In genomic region chr11:118146554-118146953, GRCh38 we compare ENCODE assay signal across 18 cellular contexts. TPM values are rescaled to one million over a fixed set of nuclear protein-coding genes. Genes with fewer than 3 reads are reported as not detected.
A peak's percentile ranks its signal among the peaks of the same experiment; 100 is the strongest.
DNase-seq lines count a peak whose midpoint lies in the region; ATAC-seq and TF ChIP-seq lines count a peak whose summit lies in the region.
"Had no signal": no experiment of that assay in that cellular context is flagged by ENCODE, and none has a peak within 500 bp of the region (broad histone marks: within the 10 kb centered on the region; RNA-seq: fewer than 3 reads in every experiment).

No MANE protein-coding gene starts in this region.

- no peak for TF ChIP-seq POLR2A in HCT116 (IDR thresholded peaks at IDR 0.05; ENCODE audit: borderline replicate concordance, extremely low read depth, insufficient read depth, insufficient read length)
- TF ChIP-seq POLR2A in body of pancreas (IDR thresholded peaks at IDR 0.05), result no peak

- H3K9me2 ChIP-seq in HCT116 (ENCODE audit: insufficient read depth), result no peaks in the 10 kb centered on the region

- no peak overlapping the region for H2AFZ ChIP-seq in HCT116 (ENCODE audit: low read depth, low read length, poor library complexity, severe bottlenecking)

- WGBS in body of pancreas, 2 donors, result 88 to 91% methylated on average over 6 of the region's 6 CpGs

- H3K4me3 Mint-ChIP-seq in T-helper 1 cell treated with Interleukin-12 subunit alpha and Interleukin-12 subunit beta and Interleukin-4 antibody, amounts not matched to agents 30 μg/mL and 1 μg/mL, for 36 hours, result peak overlapping the region; percentile 71
- peak overlapping the region; percentile 80 to 86 (median 82) for H3K4me3 Mint-ChIP-seq in brain
- H3K4me3 Mint-ChIP-seq in nephron, result peak overlapping the region; percentile 82 to 87 (median 83)

- peaks cover 72% of the 10 kb centered on the region for H3K27me3 Mint-ChIP-seq in T-helper 1 cell treated with Interleukin-12 subunit alpha and Interleukin-12 subunit beta and Interleukin-4 antibody, amounts not matched to agents 30 μg/mL and 1 μg/mL, for 36 hours (ENCODE audit: low read depth)
- H3K27me3 Mint-ChIP-seq in brain (peaks cover 65% of the 10 kb centered on the region), nephron (ENCODE audit: low read depth) (peaks cover 85% of the 10 kb centered on the region)

- no peaks in the 10 kb centered on the region for H3K27me3 ChIP-seq in HCT116 (ENCODE audit: insufficient read depth, low read length)
- peaks cover 0 to 3% of the 10 kb centered on the region in 2 donors for H3K27me3 ChIP-seq in body of pancreas

- H3K4me1 Mint-ChIP-seq in T-helper 1 cell treated with Interleukin-12 subunit alpha and Interleukin-12 subunit beta and Interleukin-4 antibody, amounts not matched to agents 30 μg/mL and 1 μg/mL, for 36 hours (ENCODE audit: low read depth), result peaks cover 12% of the 10 kb centered on the region
- H3K4me1 Mint-ChIP-seq in brain (peaks cover 49% of the 10 kb centered on the region), nephron (peaks cover 33% of the 10 kb centered on the region)

- intact Hi-C loops in HCT116 (cut with micrococcal nuclease), result loop anchor here (5.0 kb wide), 1 partner anchor 466 kb away; no protein-coding TSS in a partner anchor
- intact Hi-C loops in body of pancreas (cut with DNase I), result loop anchor here (5.0 kb wide), 1 partner anchor 141 kb away; no protein-coding TSS in a partner anchor

- CTCF ChIA-PET in HCT116 (lab: Charles Lee), result interaction anchor here (1.2 to 1.6 kb wide), 3 partner anchors 10 to 34 kb away, joined by 3 to 6 read pairs (median 4); no protein-coding TSS in a partner anchor
- CTCF ChIA-PET in GM10248 (lab: Yijun Ruan, JAX), result interaction anchor here (1.3 to 7.3 kb wide), 5 partner anchors 9 to 205 kb away, joined by 4 to 83 read pairs (median 5); no protein-coding TSS in a partner anchor

- no peaks in the 10 kb centered on the region for H3K36me3 Mint-ChIP-seq in T-helper 1 cell treated with Interleukin-12 subunit alpha and Interleukin-12 subunit beta and Interleukin-4 antibody, amounts not matched to agents 30 μg/mL and 1 μg/mL, for 36 hours (ENCODE audit: low read depth)
- H3K36me3 Mint-ChIP-seq in brain (no peaks in the 10 kb centered on the region), nephron (ENCODE audit: low read depth) (no peaks in the 10 kb centered on the region)

- H3K36me3 ChIP-seq in HCT116 (ENCODE audit: control insufficient read depth in 1 of 2, insufficient read depth in 2 of 2, low read length in 2 of 2) (no peaks in the 10 kb centered on the region), body of pancreas (replicated peaks in 1 of 2; ENCODE audit: insufficient read depth in 1 of 2, low read depth in 2 of 2) (no peaks in the 10 kb centered on the region)

- peaks cover 0 to 10% of the 10 kb centered on the region in 2 experiments; a peak in 2 of 4 replicates for H3K4me1 ChIP-seq in HCT116 (ENCODE audit: control insufficient read depth in 1 of 2, insufficient read depth in 2 of 2, low read length in 2 of 2)
- H3K4me1 ChIP-seq in body of pancreas, result peaks cover 6% of the 10 kb centered on the region

- H3K9me3 Mint-ChIP-seq in T-helper 1 cell treated with Interleukin-12 subunit alpha and Interleukin-12 subunit beta and Interleukin-4 antibody, amounts not matched to agents 30 μg/mL and 1 μg/mL, for 36 hours, result no peaks in the 10 kb centered on the region
- H3K9me3 Mint-ChIP-seq in brain (no peaks in the 10 kb centered on the region), nephron (no peaks in the 10 kb centered on the region)

- POLR2A ChIA-PET in HCT116 (lab: Charles Lee) (interaction anchor here (1.3 kb wide), 1 partner anchor 10 kb away, joined by 4 read pairs; no protein-coding TSS in a partner anchor), GM10248 (lab: Yijun Ruan, JAX) (no interaction called here)

- RAD21 ChIA-PET in HCT116 (lab: Charles Lee; ENCODE audit: low non-redundant PET in 1 of 2, low total read pairs in 2 of 2, uncharacterized antibody in 2 of 2, unreplicated experiment in 2 of 2), result interaction anchor here in 1 of 2 experiments (0.6 to 1.7 kb wide), 2 partner anchors 25 to 223 kb away, joined by 3 to 6 read pairs; no protein-coding TSS in a partner anchor

- no peaks in the 10 kb centered on the region for H3K79me2 ChIP-seq in HCT116 (ENCODE audit: insufficient read depth, low read length)

- ATAC-seq in HCT116, result no peak
- ATAC-seq in body of pancreas, result no peak

- BruUV-seq in HCT116 (replicated peaks; lab: Mats Ljungman, UMichigan), result no TSS peak

- H3K4me2 ChIP-seq in HCT116 (ENCODE audit: low read length), result peak overlapping the region; percentile 89

- peak overlapping the region; percentile 47 for H3K27ac Mint-ChIP-seq in T-helper 1 cell treated with Interleukin-12 subunit alpha and Interleukin-12 subunit beta and Interleukin-4 antibody, amounts not matched to agents 30 μg/mL and 1 μg/mL, for 36 hours
- H3K27ac Mint-ChIP-seq in brain, result peak overlapping the region in 3 of 5 experiments; percentile 32 to 75 (median 61)
- H3K27ac Mint-ChIP-seq in nephron, result peak overlapping the region in 1 of 3 experiments; percentile 64

- TF ChIP-seq CTCF in HCT116 (IDR thresholded peaks at IDR 0.05 in 2 of 3, conservative IDR thresholded peaks at IDR 0.05 in 1 of 3; ENCODE audit: borderline replicate concordance in 1 of 3, insufficient read depth in 1 of 3, low read depth in 2 of 3, low read length in 2 of 3), result no peak
- TF ChIP-seq CTCF in brain (conservative IDR thresholded peaks at IDR 0.05), result no peak
- TF ChIP-seq CTCF in nephron (IDR thresholded peaks at IDR 0.05; ENCODE audit: unreplicated experiment in 3 of 3), result no peak
- TF ChIP-seq CTCF in body of pancreas (IDR thresholded peaks at IDR 0.05), result no peak
- no peak for TF ChIP-seq CTCF in GM10248 (IDR thresholded peaks at IDR 0.05; ENCODE audit: control extremely low read depth, extremely low read depth, low read depth, missing control alignments)

- no peaks in the 10 kb centered on the region for H3K9me3 ChIP-seq in HCT116 (ENCODE audit: control insufficient read depth in 1 of 2, insufficient read depth in 1 of 2, low read depth in 1 of 2, low read length in 2 of 2)
- H3K9me3 ChIP-seq in body of pancreas, result no peaks in the 10 kb centered on the region

- H3K4me3 ChIP-seq in HCT116 (replicated peaks in 1 of 2; ENCODE audit: low read depth in 1 of 2, low read length in 2 of 2), result no peak overlapping the region
- no peak overlapping the region for H3K4me3 ChIP-seq in body of pancreas

- no peak for TF ChIP-seq RAD21 in HCT116 (IDR thresholded peaks at IDR 0.05; ENCODE audit: low read depth)

- no peak for DNase-seq in T-helper 1 cell
- no peak for DNase-seq in HCT116 (ENCODE audit: low read depth, low spot score)
- no peak for DNase-seq in body of pancreas
- no peak for DNase-seq in GM10248 (ENCODE audit: extremely low spot score)
- DNase-seq in RPMI8226, result no peak
- DNase-seq: amniotic stem cell, COR-L47, foreskin melanocyte, IMR-90, NCI-H1105, NCI-H446 had no signal

- H3K27ac ChIP-seq in HCT116 (ENCODE audit: low read depth, low read length) (no peak overlapping the region), body of pancreas (no peak overlapping the region)
- H3K27ac ChIP-seq: 22Rv1 had no signal

- no peak overlapping the region for H3K9ac ChIP-seq in HCT116 (ENCODE audit: low read length)

- H4K20me1 ChIP-seq in HCT116 (ENCODE audit: insufficient read depth), result no peaks in the 10 kb centered on the region

TF ChIP-seq in HCT116, 20 proteins besides CTCF, POLR2A, EP300 and RAD21 (continues in another document):
- TF ChIP-seq SRF (IDR thresholded peaks at IDR 0.05; ENCODE audit: low read depth) (no peak), CEBPB (IDR thresholded peaks at IDR 0.05; ENCODE audit: low read depth) (no peak), MAX (IDR thresholded peaks at IDR 0.05) (no peak), EGR1 (IDR thresholded peaks at IDR 0.05; ENCODE audit: low read depth) (no peak), ZBTB33 (IDR thresholded peaks at IDR 0.05; ENCODE audit: extremely low read depth, insufficient replicate concordance, low read length) (no peak), ATF3 (IDR thresholded peaks at IDR 0.05) (no peak), POLR2AphosphoS5 (IDR thresholded peaks at IDR 0.05; ENCODE audit: low read depth, low read length) (no peak), SP1 (IDR thresholded peaks at IDR 0.05; ENCODE audit: low read depth) (no peak)

RNA-seq across cellular contexts. Expression of gene SCN4B, which starts 6.1 kb away (rescaled TPM):
- total RNA-seq in HCT116 (2021; ENCODE audit: unreplicated experiment), result 0.32 TPM
- polyA plus RNA-seq in HCT116 (2012), result 0.07 and 0.22 TPM in 2 replicates
- 9.7 TPM for polyA plus RNA-seq in brain (ENCODE audit: insufficient read depth, low read depth, low replicate concordance)
- total RNA-seq in body of pancreas, result 1 to 10 TPM in 1 of 2 donors, under 1 TPM in 1; 0.33 to 1.6 TPM

RNA-seq across cellular contexts. Expression of gene SCN2B, which starts 29.9 kb away (rescaled TPM):
- total RNA-seq in HCT116 (2021; ENCODE audit: unreplicated experiment), result not detected
- polyA plus RNA-seq in HCT116 (2012), result 0.01 TPM in 1 of 2 replicates, not detected in the other
- polyA plus RNA-seq in brain (ENCODE audit: insufficient read depth, low read depth, low replicate concordance), result 9.0 TPM
- under 1 TPM in 1 of 2 donors, not detected in 1; under 0.01 TPM for total RNA-seq in body of pancreas
- total RNA-seq: T-helper 1 cell treated with Interleukin-12 subunit alpha and Interleukin-12 subunit beta and Interleukin-4 antibody, amounts not matched to agents 30 ng/mL and 1 ng/mL, for 36 hours had no signal

RNA-seq across cellular contexts. Expression of gene SMIM35, which starts 59.8 kb away (rescaled TPM):
- total RNA-seq in HCT116 (2021; ENCODE audit: unreplicated experiment), result not detected
- not detected in 2 replicates for polyA plus RNA-seq in HCT116 (2012)
- 1.1 TPM for polyA plus RNA-seq in brain (ENCODE audit: insufficient read depth, low read depth, low replicate concordance)
- total RNA-seq in body of pancreas, result not detected
- total RNA-seq: IMR-90, temporal lobe had no signal
- polyA plus RNA-seq: IMR-90, neural cell had no signal
